ENCODE assay signal across 1 cellular context in genomic region chr11:118435233-118435892, GRCh38.
TF ChIP-seq lines count a peak whose summit lies in the region.

No MANE protein-coding gene starts in this region.

TF ChIP-seq in HepG2, 621 proteins besides CTCF, POLR2A, EP300 and RAD21 (continued from another document and continues in another):
- TF ChIP-seq, protein P1, sequence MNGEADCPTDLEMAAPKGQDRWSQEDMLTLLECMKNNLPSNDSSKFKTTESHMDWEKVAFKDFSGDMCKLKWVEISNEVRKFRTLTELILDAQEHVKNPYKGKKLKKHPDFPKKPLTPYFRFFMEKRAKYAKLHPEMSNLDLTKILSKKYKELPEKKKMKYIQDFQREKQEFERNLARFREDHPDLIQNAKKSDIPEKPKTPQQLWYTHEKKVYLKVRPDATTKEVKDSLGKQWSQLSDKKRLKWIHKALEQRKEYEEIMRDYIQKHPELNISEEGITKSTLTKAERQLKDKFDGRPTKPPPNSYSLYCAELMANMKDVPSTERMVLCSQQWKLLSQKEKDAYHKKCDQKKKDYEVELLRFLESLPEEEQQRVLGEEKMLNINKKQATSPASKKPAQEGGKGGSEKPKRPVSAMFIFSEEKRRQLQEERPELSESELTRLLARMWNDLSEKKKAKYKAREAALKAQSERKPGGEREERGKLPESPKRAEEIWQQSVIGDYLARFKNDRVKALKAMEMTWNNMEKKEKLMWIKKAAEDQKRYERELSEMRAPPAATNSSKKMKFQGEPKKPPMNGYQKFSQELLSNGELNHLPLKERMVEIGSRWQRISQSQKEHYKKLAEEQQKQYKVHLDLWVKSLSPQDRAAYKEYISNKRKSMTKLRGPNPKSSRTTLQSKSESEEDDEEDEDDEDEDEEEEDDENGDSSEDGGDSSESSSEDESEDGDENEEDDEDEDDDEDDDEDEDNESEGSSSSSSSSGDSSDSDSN (CRISPR knock-in tag; IDR thresholded peaks at IDR 0.05), result no peak; the same call in 1 of the 2 replicates
- no peak for TF ChIP-seq ZNF7 (CRISPR knock-in tag; IDR thresholded peaks at IDR 0.05)
- TF ChIP-seq KLF15 (CRISPR knock-in tag; IDR thresholded peaks at IDR 0.05; ENCODE audit: borderline replicate concordance), result no peak
- TF ChIP-seq, protein P2, sequence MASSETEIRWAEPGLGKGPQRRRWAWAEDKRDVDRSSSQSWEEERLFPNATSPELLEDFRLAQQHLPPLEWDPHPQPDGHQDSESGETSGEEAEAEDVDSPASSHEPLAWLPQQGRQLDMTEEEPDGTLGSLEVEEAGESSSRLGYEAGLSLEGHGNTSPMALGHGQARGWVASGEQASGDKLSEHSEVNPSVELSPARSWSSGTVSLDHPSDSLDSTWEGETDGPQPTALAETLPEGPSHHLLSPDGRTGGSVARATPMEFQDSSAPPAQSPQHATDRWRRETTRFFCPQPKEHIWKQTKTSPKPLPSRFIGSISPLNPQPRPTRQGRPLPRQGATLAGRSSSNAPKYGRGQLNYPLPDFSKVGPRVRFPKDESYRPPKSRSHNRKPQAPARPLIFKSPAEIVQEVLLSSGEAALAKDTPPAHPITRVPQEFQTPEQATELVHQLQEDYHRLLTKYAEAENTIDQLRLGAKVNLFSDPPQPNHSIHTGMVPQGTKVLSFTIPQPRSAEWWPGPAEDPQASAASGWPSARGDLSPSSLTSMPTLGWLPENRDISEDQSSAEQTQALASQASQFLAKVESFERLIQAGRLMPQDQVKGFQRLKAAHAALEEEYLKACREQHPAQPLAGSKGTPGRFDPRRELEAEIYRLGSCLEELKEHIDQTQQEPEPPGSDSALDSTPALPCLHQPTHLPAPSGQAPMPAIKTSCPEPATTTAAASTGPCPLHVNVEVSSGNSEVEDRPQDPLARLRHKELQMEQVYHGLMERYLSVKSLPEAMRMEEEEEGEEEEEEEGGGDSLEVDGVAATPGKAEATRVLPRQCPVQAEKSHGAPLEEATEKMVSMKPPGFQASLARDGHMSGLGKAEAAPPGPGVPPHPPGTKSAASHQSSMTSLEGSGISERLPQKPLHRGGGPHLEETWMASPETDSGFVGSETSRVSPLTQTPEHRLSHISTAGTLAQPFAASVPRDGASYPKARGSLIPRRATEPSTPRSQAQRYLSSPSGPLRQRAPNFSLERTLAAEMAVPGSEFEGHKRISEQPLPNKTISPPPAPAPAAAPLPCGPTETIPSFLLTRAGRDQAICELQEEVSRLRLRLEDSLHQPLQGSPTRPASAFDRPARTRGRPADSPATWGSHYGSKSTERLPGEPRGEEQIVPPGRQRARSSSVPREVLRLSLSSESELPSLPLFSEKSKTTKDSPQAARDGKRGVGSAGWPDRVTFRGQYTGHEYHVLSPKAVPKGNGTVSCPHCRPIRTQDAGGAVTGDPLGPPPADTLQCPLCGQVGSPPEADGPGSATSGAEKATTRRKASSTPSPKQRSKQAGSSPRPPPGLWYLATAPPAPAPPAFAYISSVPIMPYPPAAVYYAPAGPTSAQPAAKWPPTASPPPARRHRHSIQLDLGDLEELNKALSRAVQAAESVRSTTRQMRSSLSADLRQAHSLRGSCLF (CRISPR knock-in tag; IDR thresholded peaks at IDR 0.05; ENCODE audit: borderline replicate concordance), result no peak
- no peak for TF ChIP-seq NFATC3 (CRISPR knock-in tag; IDR thresholded peaks at IDR 0.05)
- TF ChIP-seq, protein P3, sequence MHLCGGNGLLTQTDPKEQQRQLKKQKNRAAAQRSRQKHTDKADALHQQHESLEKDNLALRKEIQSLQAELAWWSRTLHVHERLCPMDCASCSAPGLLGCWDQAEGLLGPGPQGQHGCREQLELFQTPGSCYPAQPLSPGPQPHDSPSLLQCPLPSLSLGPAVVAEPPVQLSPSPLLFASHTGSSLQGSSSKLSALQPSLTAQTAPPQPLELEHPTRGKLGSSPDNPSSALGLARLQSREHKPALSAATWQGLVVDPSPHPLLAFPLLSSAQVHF (CRISPR knock-in tag; IDR thresholded peaks at IDR 0.05), result no peak
- TF ChIP-seq HNRNPL (IDR thresholded peaks at IDR 0.05; ENCODE audit: low read depth, low read length), result peak; percentile 61; the same call in 1 of the 2 replicates
- TF ChIP-seq ZNF33B (CRISPR knock-in tag; IDR thresholded peaks at IDR 0.05), result no peak
- peak; percentile 41; the same call in 1 of the 2 replicates for TF ChIP-seq IRX3 (CRISPR knock-in tag; IDR thresholded peaks at IDR 0.05; ENCODE audit: borderline replicate concordance, low read depth)
- no peak; the same call in 1 of the 2 replicates for TF ChIP-seq CCDC6 (CRISPR knock-in tag; IDR thresholded peaks at IDR 0.05)
- TF ChIP-seq ZFAT (CRISPR knock-in tag; conservative IDR thresholded peaks at IDR 0.05), result no peak
- no peak; the same call in 1 of the 2 replicates for TF ChIP-seq ZNF878 (CRISPR knock-in tag; IDR thresholded peaks at IDR 0.05)
- no peak for TF ChIP-seq ZBTB33 (CRISPR knock-in tag; IDR thresholded peaks at IDR 0.05)
- no peak for TF ChIP-seq AKAP8 (CRISPR knock-in tag; IDR thresholded peaks at IDR 0.05)
- TF ChIP-seq HOXA9 (CRISPR knock-in tag; IDR thresholded peaks at IDR 0.05; ENCODE audit: borderline replicate concordance), result 0 out of 2 replicates have a peak, but pooled peaks have one; percentile 10
- TF ChIP-seq, protein P4, sequence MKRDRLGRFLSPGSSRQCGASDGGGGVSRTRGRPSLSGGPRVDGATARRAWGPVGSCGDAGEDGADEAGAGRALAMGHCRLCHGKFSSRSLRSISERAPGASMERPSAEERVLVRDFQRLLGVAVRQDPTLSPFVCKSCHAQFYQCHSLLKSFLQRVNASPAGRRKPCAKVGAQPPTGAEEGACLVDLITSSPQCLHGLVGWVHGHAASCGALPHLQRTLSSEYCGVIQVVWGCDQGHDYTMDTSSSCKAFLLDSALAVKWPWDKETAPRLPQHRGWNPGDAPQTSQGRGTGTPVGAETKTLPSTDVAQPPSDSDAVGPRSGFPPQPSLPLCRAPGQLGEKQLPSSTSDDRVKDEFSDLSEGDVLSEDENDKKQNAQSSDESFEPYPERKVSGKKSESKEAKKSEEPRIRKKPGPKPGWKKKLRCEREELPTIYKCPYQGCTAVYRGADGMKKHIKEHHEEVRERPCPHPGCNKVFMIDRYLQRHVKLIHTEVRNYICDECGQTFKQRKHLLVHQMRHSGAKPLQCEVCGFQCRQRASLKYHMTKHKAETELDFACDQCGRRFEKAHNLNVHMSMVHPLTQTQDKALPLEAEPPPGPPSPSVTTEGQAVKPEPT (CRISPR knock-in tag; IDR thresholded peaks at IDR 0.05; ENCODE audit: low read depth), result no peak
- no peak for TF ChIP-seq ZNF761 (CRISPR knock-in tag; conservative IDR thresholded peaks at IDR 0.05)
- TF ChIP-seq MEIS1 (CRISPR knock-in tag; IDR thresholded peaks at IDR 0.05; ENCODE audit: borderline replicate concordance), result no peak
- no peak for TF ChIP-seq MZF1 (CRISPR knock-in tag; IDR thresholded peaks at IDR 0.05; ENCODE audit: borderline replicate concordance)
- TF ChIP-seq CEBPZ (IDR thresholded peaks at IDR 0.05; ENCODE audit: low read length), result no peak
- peak; percentile 58; the same call in 1 of the 2 replicates for TF ChIP-seq ZFY (CRISPR knock-in tag; IDR thresholded peaks at IDR 0.05)
- TF ChIP-seq ELF4 (CRISPR knock-in tag; IDR thresholded peaks at IDR 0.05; ENCODE audit: borderline replicate concordance), result no peak
- TF ChIP-seq IRF9 (CRISPR knock-in tag; IDR thresholded peaks at IDR 0.05; ENCODE audit: borderline replicate concordance), result no peak; the same call in 1 of the 2 replicates
- TF ChIP-seq, protein P5, sequence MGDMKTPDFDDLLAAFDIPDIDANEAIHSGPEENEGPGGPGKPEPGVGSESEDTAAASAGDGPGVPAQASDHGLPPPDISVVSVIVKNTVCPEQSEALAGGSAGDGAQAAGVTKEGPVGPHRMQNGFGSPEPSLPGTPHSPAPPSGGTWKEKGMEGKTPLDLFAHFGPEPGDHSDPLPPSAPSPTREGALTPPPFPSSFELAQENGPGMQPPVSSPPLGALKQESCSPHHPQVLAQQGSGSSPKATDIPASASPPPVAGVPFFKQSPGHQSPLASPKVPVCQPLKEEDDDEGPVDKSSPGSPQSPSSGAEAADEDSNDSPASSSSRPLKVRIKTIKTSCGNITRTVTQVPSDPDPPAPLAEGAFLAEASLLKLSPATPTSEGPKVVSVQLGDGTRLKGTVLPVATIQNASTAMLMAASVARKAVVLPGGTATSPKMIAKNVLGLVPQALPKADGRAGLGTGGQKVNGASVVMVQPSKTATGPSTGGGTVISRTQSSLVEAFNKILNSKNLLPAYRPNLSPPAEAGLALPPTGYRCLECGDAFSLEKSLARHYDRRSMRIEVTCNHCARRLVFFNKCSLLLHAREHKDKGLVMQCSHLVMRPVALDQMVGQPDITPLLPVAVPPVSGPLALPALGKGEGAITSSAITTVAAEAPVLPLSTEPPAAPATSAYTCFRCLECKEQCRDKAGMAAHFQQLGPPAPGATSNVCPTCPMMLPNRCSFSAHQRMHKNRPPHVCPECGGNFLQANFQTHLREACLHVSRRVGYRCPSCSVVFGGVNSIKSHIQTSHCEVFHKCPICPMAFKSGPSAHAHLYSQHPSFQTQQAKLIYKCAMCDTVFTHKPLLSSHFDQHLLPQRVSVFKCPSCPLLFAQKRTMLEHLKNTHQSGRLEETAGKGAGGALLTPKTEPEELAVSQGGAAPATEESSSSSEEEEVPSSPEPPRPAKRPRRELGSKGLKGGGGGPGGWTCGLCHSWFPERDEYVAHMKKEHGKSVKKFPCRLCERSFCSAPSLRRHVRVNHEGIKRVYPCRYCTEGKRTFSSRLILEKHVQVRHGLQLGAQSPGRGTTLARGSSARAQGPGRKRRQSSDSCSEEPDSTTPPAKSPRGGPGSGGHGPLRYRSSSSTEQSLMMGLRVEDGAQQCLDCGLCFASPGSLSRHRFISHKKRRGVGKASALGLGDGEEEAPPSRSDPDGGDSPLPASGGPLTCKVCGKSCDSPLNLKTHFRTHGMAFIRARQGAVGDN (CRISPR knock-in tag; IDR thresholded peaks at IDR 0.05), result peak; percentile 79
- TF ChIP-seq ZNF776 (CRISPR knock-in tag; IDR thresholded peaks at IDR 0.05), result no peak
- no peak for TF ChIP-seq TBP (CRISPR knock-in tag; IDR thresholded peaks at IDR 0.05)
- TF ChIP-seq ARNT (IDR thresholded peaks at IDR 0.05), result no peak
- no peak for TF ChIP-seq CENPT (CRISPR knock-in tag; IDR thresholded peaks at IDR 0.05; ENCODE audit: low read depth)
- TF ChIP-seq CEBPG (CRISPR knock-in tag; IDR thresholded peaks at IDR 0.05), result no peak
- no peak for TF ChIP-seq NR1H2 (CRISPR knock-in tag; IDR thresholded peaks at IDR 0.05; ENCODE audit: borderline replicate concordance, low read depth)
- TF ChIP-seq SMARCE1 (IDR thresholded peaks at IDR 0.05; ENCODE audit: borderline replicate concordance), result no peak
- TF ChIP-seq FIP1L1 (IDR thresholded peaks at IDR 0.05; ENCODE audit: borderline replicate concordance, insufficient read depth, low read depth, low read length), result no peak
- TF ChIP-seq KLF6 (CRISPR knock-in tag; IDR thresholded peaks at IDR 0.05), result 0 out of 2 replicates have a peak, but pooled peaks have one; percentile 8
- no peak for TF ChIP-seq FOSL2 (CRISPR knock-in tag; IDR thresholded peaks at IDR 0.05)
- TF ChIP-seq ZNF235 (CRISPR knock-in tag; IDR thresholded peaks at IDR 0.05; ENCODE audit: borderline replicate concordance), result no peak
- no peak for TF ChIP-seq ZNF510 (CRISPR knock-in tag; IDR thresholded peaks at IDR 0.05; ENCODE audit: low read depth)
- no peak for TF ChIP-seq MTF1 (CRISPR knock-in tag; IDR thresholded peaks at IDR 0.05)
